ENCODE assay signal across 13 cellular contexts in the genomic region with DNA sequence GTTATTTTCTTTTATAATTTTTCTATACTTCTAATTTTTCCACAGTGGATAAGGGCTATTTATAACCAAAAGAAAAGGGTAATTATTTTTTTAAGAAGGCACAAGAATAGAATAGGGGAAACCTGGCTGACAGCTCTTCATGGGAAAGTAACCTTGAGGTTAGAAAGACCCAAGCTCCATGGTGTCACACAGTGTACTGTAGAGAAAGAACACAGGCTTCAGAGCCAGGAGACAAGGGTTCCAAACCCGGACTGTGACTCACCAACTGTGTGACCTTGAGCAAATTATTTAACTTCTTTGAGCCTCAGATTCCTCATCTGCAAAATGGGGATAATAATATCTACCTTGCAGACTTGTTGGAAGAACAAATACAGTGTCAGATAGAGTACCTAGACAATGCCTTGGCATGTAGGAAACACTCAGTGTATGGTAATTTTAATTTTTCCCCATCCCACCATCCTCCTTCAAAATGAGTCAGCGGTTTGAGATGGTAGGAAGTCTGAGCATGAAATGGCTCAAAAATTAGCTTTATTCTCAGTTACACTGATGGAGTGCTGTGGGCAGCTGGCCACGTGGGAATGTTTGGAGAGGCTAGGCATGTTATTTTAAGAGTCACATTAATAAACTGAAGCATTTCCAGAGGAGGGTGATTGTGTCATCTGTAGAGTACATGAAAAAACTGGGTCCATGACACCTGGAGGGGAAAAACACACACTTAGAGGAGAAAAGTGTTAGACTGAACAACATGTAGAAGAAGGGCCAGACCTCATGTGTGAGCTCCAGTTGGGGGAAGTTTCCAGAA. TPM values are rescaled to one million over a fixed set of nuclear protein-coding genes. Genes with fewer than 3 reads are reported as not detected.
DNase-seq lines count a peak whose midpoint lies in the region; ATAC-seq, FAIRE-seq and TF ChIP-seq lines count a peak whose summit lies in the region.
"Had no signal": no experiment of that assay in that cellular context is flagged by ENCODE, and none has a peak within 500 bp of the region (broad histone marks: within the 10 kb centered on the region; RNA-seq: fewer than 3 reads in every experiment).

No MANE protein-coding gene starts in this region.

- intact Hi-C loops in body of pancreas (cut with DNase I) (no loop called here), psoas muscle (cut with DNase I) (no loop called here), spleen (cut with DNase I; ENCODE audit: low total_unique reads) (no loop called here)

- no peak for TF ChIP-seq CTCF in body of pancreas (IDR thresholded peaks at IDR 0.05)
- TF ChIP-seq CTCF in psoas muscle (IDR thresholded peaks at IDR 0.05): no peak
- TF ChIP-seq CTCF in spleen (IDR thresholded peaks at IDR 0.05 in 8 of 11, conservative IDR thresholded peaks at IDR 0.05 in 3 of 11): no peak
- TF ChIP-seq CTCF in D721Med (IDR thresholded peaks at IDR 0.05; ENCODE audit: insufficient read depth, missing control alignments): no peak

- ATAC-seq in GM18520 (IDR thresholded peaks at IDR 0.05; ENCODE audit: unreplicated experiment) (peak; percentile 38), HG02852 (IDR thresholded peaks at IDR 0.05; ENCODE audit: unreplicated experiment) (peak; percentile 42), body of pancreas (peak; percentile 30), psoas muscle (peak in 3 of 4 donors; percentile 45 to 71 (median 64))
- ATAC-seq: foreskin keratinocyte had no signal

- H3K9me3 ChIP-seq in body of pancreas: no peaks in the 10 kb centered on the region
- H3K9me3 ChIP-seq in psoas muscle: no peaks in the 10 kb centered on the region
- no peaks in the 10 kb centered on the region for H3K9me3 ChIP-seq in spleen

- DNase-seq in body of pancreas (peak in 1 of 4 donors; percentile 9), psoas muscle (no peak), dermis blood vessel endothelial cell (no peak), spleen (no peak), D721Med (ENCODE audit: insufficient read length, low spot score) (no peak)
- DNase-seq: C1 segment of cervical spinal cord; nucleus accumbens; stimulated activated CD4-positive, alpha-beta T cell treated with anti-CD3 and anti-CD28 coated beads, Interleukin-12 subunit alpha, Interleukin-12 subunit beta, amount 100 ng/mL, for 4 hours had no signal

- WGBS in body of pancreas, 2 donors: 47% methylated on average over 3 of the region's 3 CpGs
- WGBS in psoas muscle, 3 donors: 26 to 38% (median 29%) methylated on average over 3 of the region's 3 CpGs
- WGBS in spleen, 5 donors: 61 to 77% (median 67%) methylated on average over 3 of the region's 3 CpGs

- H3K27ac ChIP-seq in body of pancreas (no peak overlapping the region), psoas muscle (no peak overlapping the region), spleen (no peak overlapping the region)
- H3K27ac ChIP-seq: foreskin keratinocyte had no signal

- TF ChIP-seq POLR2A in body of pancreas (IDR thresholded peaks at IDR 0.05) (no peak), spleen (IDR thresholded peaks at IDR 0.05) (no peak)

- peaks cover 3% of the 10 kb centered on the region for H3K4me1 ChIP-seq in body of pancreas
- peaks cover 5% of the 10 kb centered on the region for H3K4me1 ChIP-seq in psoas muscle
- H3K4me1 ChIP-seq in spleen: no peaks in the 10 kb centered on the region
- H3K4me1 ChIP-seq: foreskin keratinocyte had no signal

- no peaks in the 10 kb centered on the region for H3K27me3 ChIP-seq in body of pancreas
- H3K27me3 ChIP-seq in psoas muscle (ENCODE audit: insufficient read depth in 3 of 3, low read length in 2 of 3): no peaks in the 10 kb centered on the region
- H3K27me3 ChIP-seq in spleen (replicated peaks in 1 of 7): no peaks in the 10 kb centered on the region

- H3K4me3 ChIP-seq in body of pancreas (no peak overlapping the region), psoas muscle (no peak overlapping the region), spleen (no peak overlapping the region)

- no peak for FAIRE-seq in D721Med (lab: Jason Lieb, UNC)

- H3K36me3 ChIP-seq in body of pancreas (replicated peaks in 1 of 2; ENCODE audit: insufficient read depth in 1 of 2, low read depth in 2 of 2) (no peaks in the 10 kb centered on the region), psoas muscle (ENCODE audit: insufficient read depth in 1 of 2, low read depth in 1 of 2) (no peaks in the 10 kb centered on the region), spleen (no peaks in the 10 kb centered on the region)

RNA-seq across cellular contexts. Expression of a gene that starts 36.7 kb away (rescaled TPM):
- total RNA-seq in body of pancreas (10 to 100 TPM; 19.1 to 22.1 TPM), psoas muscle (1 to 10 TPM in 3 of 4 donors, under 1 TPM in 1; 0.96 to 3.9 (median 1.4) TPM), dermis blood vessel endothelial cell (0.05 and 0.51 TPM in 2 replicates), spleen (10 to 100 TPM; 24.1 to 53.2 (median 35.9) TPM)
- polyA plus RNA-seq in psoas muscle (under 1 TPM; 0.60 to 0.96 (median 0.90) TPM), spleen (10 to 100 TPM in 2 of 3 donors, 1 to 10 TPM in 1; 5.9 to 16.5 (median 12.4) TPM)
- total RNA-seq: Daoy, SK-MEL-5 had no signal

RNA-seq across cellular contexts. Expression of a gene that starts 55.9 kb away (rescaled TPM):
- 100 to 1,000 TPM in 1 of 2 donors, 10 to 100 TPM in 1; 69.0 to 183 TPM for total RNA-seq in body of pancreas
- 1 to 10 TPM in 1 of 4 donors, under 1 TPM in 1, not detected in 2; 0.57 to 1.3 TPM for total RNA-seq in psoas muscle
- under 1 TPM in 1 of 3 donors, not detected in 2; 0.12 TPM for polyA plus RNA-seq in psoas muscle
- not detected in 2 replicates for total RNA-seq in dermis blood vessel endothelial cell
- under 1 TPM in 1 of 7 donors, not detected in 6; 0.54 TPM for total RNA-seq in spleen
- polyA plus RNA-seq in spleen: under 1 TPM; 0.39 to 0.53 (median 0.42) TPM
- total RNA-seq: Daoy, foreskin keratinocyte, SK-MEL-5 had no signal
- polyA plus RNA-seq: foreskin keratinocyte had no signal

Comparison
In these comparisons a context has a peak if more than half of its experiments do, and no peak if none do; other contexts are left out.
1. RNA of a gene that starts 36.7 kb away (total RNA-seq): 24.1 to 53.2 TPM in spleen and 19.1 to 22.1 TPM in body of pancreas; 0.96 to 3.9 TPM in psoas muscle and 0.05 to 0.51 TPM in dermis blood vessel endothelial cell; every median in the first group is over 4 times any median in the second.
2. RNA of a gene that starts 55.9 kb away (total RNA-seq): 69.0 to 183 TPM in body of pancreas; 0.57 to 1.3 TPM in psoas muscle, not detected in dermis blood vessel endothelial cell and 0.54 TPM in spleen; every median in the first group is over 10 times any median in the second.
3. Peak in every context shown above with its lines, with median percentiles within 50 percentile points of each other: ATAC-seq.